ENCODE assay signal across 19 cellular contexts in genomic region chr11:58674609-58675008, GRCh38. TPM values are rescaled to one million over a fixed set of nuclear protein-coding genes. Genes with fewer than 3 reads are reported as not detected.
DNase-seq lines count a peak whose midpoint lies in the region; ATAC-seq and TF ChIP-seq lines count a peak whose summit lies in the region.
"Had no signal": no experiment of that assay in that cellular context is flagged by ENCODE, and none has a peak within 500 bp of the region (broad histone marks: within the 10 kb centered on the region; RNA-seq: fewer than 3 reads in every experiment).

No MANE protein-coding gene starts in this region.

- H3K27ac ChIP-seq in left ventricle myocardium inferior (replicated peaks) (no peak overlapping the region), VCaP (0 out of 2 replicates have a peak overlapping the region, but pooled peaks have one; percentile 18)
- no peak overlapping the region for H3K27ac ChIP-seq in CD8-positive, alpha-beta memory T cell (ENCODE audit: low read depth, low read length)
- H3K27ac ChIP-seq: A549, KMS-11, SJCRH30 had no signal

- CTCF ChIA-PET in CD8-positive, alpha-beta memory T cell (lab: Charles Lee), result interaction anchor here (1.0 to 1.3 kb wide), 5 partner anchors 39 to 114 kb away, joined by 3 to 4 read pairs (median 3); no protein-coding TSS in a partner anchor

- H3K4me1 ChIP-seq in left ventricle myocardium inferior, result no peaks in the 10 kb centered on the region
- H3K4me1 ChIP-seq in CD8-positive, alpha-beta memory T cell (ENCODE audit: insufficient read depth, low read length), result no peaks in the 10 kb centered on the region
- H3K4me1 ChIP-seq: SJCRH30 had no signal

- H3K27ac Mint-ChIP-seq in CD8-positive, alpha-beta memory T cell, result no peak overlapping the region
- H3K27ac Mint-ChIP-seq: CD14-positive monocyte had no signal

- POLR2A ChIA-PET in CD8-positive, alpha-beta memory T cell (lab: Charles Lee), result no interaction called here

- TF ChIP-seq CTCF in left ventricle myocardium inferior (IDR thresholded peaks at IDR 0.05; ENCODE audit: borderline replicate concordance) (no peak), VCaP (conservative IDR thresholded peaks at IDR 0.05) (no peak)

- H3K27me3 ChIP-seq in left ventricle myocardium inferior (ENCODE audit: low read depth), result peaks cover 20% of the 10 kb centered on the region
- no peaks in the 10 kb centered on the region for H3K27me3 ChIP-seq in CD8-positive, alpha-beta memory T cell (ENCODE audit: insufficient read depth, low read length, poor library complexity, severe bottlenecking)

- ATAC-seq in left cardiac atrium, result no peak
- ATAC-seq in left lobe of liver, result peak; percentile 84

- no peaks in the 10 kb centered on the region for H3K36me3 ChIP-seq in left ventricle myocardium inferior
- H3K36me3 ChIP-seq in CD8-positive, alpha-beta memory T cell (ENCODE audit: insufficient read depth, low read length), result no peaks in the 10 kb centered on the region
- H3K36me3 ChIP-seq: SJCRH30 had no signal

- peak; percentile 26 for DNase-seq in left cardiac atrium
- no peak for DNase-seq in left ventricle myocardium inferior
- DNase-seq in left lobe of liver (ENCODE audit: low spot score), result peak; percentile 62
- DNase-seq in activated CD4-positive, alpha-beta T cell treated with anti-CD3 and anti-CD28 coated beads, Interleukin-2, amount 50 U/mL, for 48 hours, result no peak
- no peak for DNase-seq in ecto neural progenitor cell (ENCODE audit: low spot score)
- DNase-seq in CD8-positive, alpha-beta memory T cell, result no peak
- DNase-seq: COR-L47, EL, GOT3, NCI-H1048, NCI-H526 treated with DMSO at 0.1 percent for 48 hours, OCI-M1, RPMI8226, SJCRH30 had no signal

- H3K9me3 Mint-ChIP-seq in CD8-positive, alpha-beta memory T cell, result no peaks in the 10 kb centered on the region

- no peaks in the 10 kb centered on the region for H3K4me1 Mint-ChIP-seq in CD8-positive, alpha-beta memory T cell
- H3K4me1 Mint-ChIP-seq: CD14-positive monocyte had no signal

- no peak overlapping the region for H3K4me3 ChIP-seq in left ventricle myocardium inferior
- H3K4me3 ChIP-seq in CD8-positive, alpha-beta memory T cell (ENCODE audit: low read length), result no peak overlapping the region
- H3K4me3 ChIP-seq: A549, SJCRH30 had no signal

- no peaks in the 10 kb centered on the region for H3K9me3 ChIP-seq in left ventricle myocardium inferior (replicated peaks)
- H3K9me3 ChIP-seq in CD8-positive, alpha-beta memory T cell (ENCODE audit: low read length), result no peaks in the 10 kb centered on the region
- H3K9me3 ChIP-seq: A549, SJCRH30 had no signal

- intact Hi-C loops in left cardiac atrium (cut with DNase I) (loop anchor here in 1 of 2 donors (5.0 to 10.0 kb wide), 2 partner anchors 97 to 460 kb away; partner anchors contain the start of genes LPXN and ZFP91), left ventricle myocardium inferior (cut with micrococcal nuclease) (no loop called here)

- no peak overlapping the region for H3K4me3 Mint-ChIP-seq in CD8-positive, alpha-beta memory T cell
- H3K4me3 Mint-ChIP-seq: CD14-positive monocyte had no signal

- no peaks in the 10 kb centered on the region for H3K36me3 Mint-ChIP-seq in CD8-positive, alpha-beta memory T cell
- H3K36me3 Mint-ChIP-seq: CD14-positive monocyte had no signal

- peaks cover 2 to 15% of the 10 kb centered on the region in 2 donors for H3K27me3 Mint-ChIP-seq in CD8-positive, alpha-beta memory T cell

RNA-seq across cellular contexts. Expression of gene CNTF, which starts 52.1 kb away (rescaled TPM):
- 1 to 10 TPM; 1.2 to 1.5 TPM for total RNA-seq in left cardiac atrium
- total RNA-seq in left ventricle myocardium inferior, result 0.93 TPM
- 0.50 TPM for total RNA-seq in left lobe of liver
- total RNA-seq in CD8-positive, alpha-beta memory T cell, result 1 to 10 TPM; 2.9 to 3.4 TPM
- not detected for polyA plus RNA-seq in CD8-positive, alpha-beta memory T cell
- polyA plus RNA-seq: CD14-positive monocyte had no signal

RNA-seq across cellular contexts. Expression of gene GLYAT, which starts 57.1 kb away (rescaled TPM):
- total RNA-seq in left cardiac atrium (1 to 10 TPM; 1.2 to 8.2 TPM), left ventricle myocardium inferior (not detected), left lobe of liver (270 TPM)
- not detected for total RNA-seq in CD8-positive, alpha-beta memory T cell
- not detected for polyA plus RNA-seq in CD8-positive, alpha-beta memory T cell
- total RNA-seq: M059J, SJCRH30 had no signal
- polyA plus RNA-seq: A549, CD14-positive monocyte had no signal

Comparison
In these comparisons a context has a peak if more than half of its experiments do, and no peak if none do; other contexts are left out.
1. DNase-seq: peak in left cardiac atrium (single experiment) and left lobe of liver (single experiment); none in left ventricle myocardium inferior (single experiment), activated CD4-positive, alpha-beta T cell treated with anti-CD3 and anti-CD28 coated beads, Interleukin-2, amount 50 U/mL, for 48 hours (0 of 2), ecto neural progenitor cell (single experiment) and CD8-positive, alpha-beta memory T cell (0 of 5).
2. RNA of gene GLYAT, which starts 57.1 kb away (total RNA-seq): 270 TPM in left lobe of liver (single experiment); 1.2 to 8.2 TPM in left cardiac atrium, not detected in left ventricle myocardium inferior (single experiment) and not detected in CD8-positive, alpha-beta memory T cell; every median in the first group is over 10 times any median in the second.